8 cellular contexts compared by ENCODE assay signal in genomic region chr1:169109561-169110134, GRCh38. TPM values are rescaled to one million over a fixed set of nuclear protein-coding genes. Genes with fewer than 3 reads are reported as not detected.
A peak's percentile ranks its signal among the peaks of the same experiment; 100 is the strongest.
DNase-seq lines count a peak whose midpoint lies in the region; ATAC-seq, FAIRE-seq and TF ChIP-seq lines count a peak whose summit lies in the region.

No MANE protein-coding gene starts in this region.

- BruUV-seq in MCF 10A (replicated peaks; lab: Mats Ljungman, UMichigan), result TSS peak; percentile 72

- no peaks in the 10 kb centered on the region for H4K20me1 ChIP-seq in keratinocyte (ENCODE audit: control insufficient read depth, extremely low read depth, insufficient read depth, low read length)

- H3K9me3 Mint-ChIP-seq in MCF 10A (ENCODE audit: unreplicated experiment), result no peaks in the 10 kb centered on the region
- no peaks in the 10 kb centered on the region for H3K9me3 Mint-ChIP-seq in stimulated activated effector memory CD8-positive, alpha-beta T cell treated with anti-CD3 and anti-CD28 coated beads, Interleukin-12 subunit alpha, Interleukin-12 subunit beta, amount 100 ng/mL, for 72 hours

- peak overlapping the region; percentile 82 for H3K9ac ChIP-seq in keratinocyte (ENCODE audit: control insufficient read depth, extremely low read depth, insufficient read depth, low read length)

- peak overlapping the region; percentile 96 for H3K27ac Mint-ChIP-seq in MCF 10A (ENCODE audit: low read depth, unreplicated experiment)
- peak overlapping the region; percentile 48 for H3K27ac Mint-ChIP-seq in stimulated activated effector memory CD8-positive, alpha-beta T cell treated with anti-CD3 and anti-CD28 coated beads, Interleukin-12 subunit alpha, Interleukin-12 subunit beta, amount 100 ng/mL, for 72 hours

- peaks cover 11% of the 10 kb centered on the region for H3K27me3 ChIP-seq in keratinocyte (ENCODE audit: control insufficient read depth, extremely low read depth, insufficient read depth, low read length)

- peaks cover 63% of the 10 kb centered on the region for H3K4me1 Mint-ChIP-seq in MCF 10A (ENCODE audit: insufficient read depth, unreplicated experiment)
- peaks cover 33% of the 10 kb centered on the region for H3K4me1 Mint-ChIP-seq in stimulated activated effector memory CD8-positive, alpha-beta T cell treated with anti-CD3 and anti-CD28 coated beads, Interleukin-12 subunit alpha, Interleukin-12 subunit beta, amount 100 ng/mL, for 72 hours

- H3K36me3 Mint-ChIP-seq in MCF 10A (ENCODE audit: insufficient read depth, unreplicated experiment), result peaks cover 34% of the 10 kb centered on the region
- peaks cover 17% of the 10 kb centered on the region for H3K36me3 Mint-ChIP-seq in stimulated activated effector memory CD8-positive, alpha-beta T cell treated with anti-CD3 and anti-CD28 coated beads, Interleukin-12 subunit alpha, Interleukin-12 subunit beta, amount 100 ng/mL, for 72 hours

- TF ChIP-seq CTCF in GM12864 (IDR thresholded peaks at IDR 0.05; ENCODE audit: low read depth, low read length, missing control alignments) (no peak), MCF 10A (IDR thresholded peaks at IDR 0.05; ENCODE audit: unreplicated experiment) (no peak), keratinocyte (optimal IDR thresholded peaks at IDR 0.05 in 1 of 3, IDR thresholded peaks at IDR 0.05 in 1 of 3, conservative IDR thresholded peaks at IDR 0.05 in 1 of 3; ENCODE audit: extremely low read depth in 1 of 3, insufficient read depth in 2 of 3, low read length in 3 of 3) (no peak)

- H3K27me3 Mint-ChIP-seq in MCF 10A (ENCODE audit: insufficient read depth, unreplicated experiment), result no peaks in the 10 kb centered on the region

- POLR2A ChIA-PET in MCF 10A (lab: Yijun Ruan, JAX), result interaction anchor here (0.6 to 6.8 kb wide), 19 partner anchors 10 to 826 kb away, joined by 3 to 96 read pairs (median 3); partner anchors contain the start of genes BLZF1, NME7 and SCYL3

- H3K9me1 ChIP-seq in keratinocyte (ENCODE audit: control insufficient read depth, extremely low read depth, insufficient read depth, low read length), result no peaks in the 10 kb centered on the region

- ATAC-seq in stimulated activated effector memory CD8-positive, alpha-beta T cell treated with anti-CD3 and anti-CD28 coated beads, Interleukin-12 subunit alpha, Interleukin-12 subunit beta, amount 100 ng/mL, for 72 hours, result no peak
- no peak for ATAC-seq in GM21367 (IDR thresholded peaks at IDR 0.05; ENCODE audit: unreplicated experiment)
- ATAC-seq in HG02610 (IDR thresholded peaks at IDR 0.05; ENCODE audit: unreplicated experiment), result no peak

- H2AFZ ChIP-seq in keratinocyte (ENCODE audit: control insufficient read depth, low read length), result no peak overlapping the region

- dilution Hi-C loops in keratinocyte (cut with MboI; ENCODE audit: extremely low pct_ligation_motif_present, low sequenced_read_pairs), result no loop called here

- H3K79me2 ChIP-seq in keratinocyte (ENCODE audit: control insufficient read depth, insufficient read depth, low read length), result peaks cover 52% of the 10 kb centered on the region

- peaks cover 0 to 4% of the 10 kb centered on the region in 2 experiments for H3K36me3 ChIP-seq in keratinocyte (ENCODE audit: control insufficient read depth in 2 of 2, extremely low read depth in 1 of 2, insufficient read depth in 2 of 2, low read length in 2 of 2)

- peaks cover 56% of the 10 kb centered on the region for H3K4me1 ChIP-seq in keratinocyte (ENCODE audit: control insufficient read depth, extremely low read depth, insufficient read depth, low read length)

- H3K4me3 Mint-ChIP-seq in MCF 10A (ENCODE audit: unreplicated experiment), result peak overlapping the region; percentile 80
- peak overlapping the region; percentile 82 for H3K4me3 Mint-ChIP-seq in stimulated activated effector memory CD8-positive, alpha-beta T cell treated with anti-CD3 and anti-CD28 coated beads, Interleukin-12 subunit alpha, Interleukin-12 subunit beta, amount 100 ng/mL, for 72 hours

- no peaks in the 10 kb centered on the region for H3K9me3 ChIP-seq in keratinocyte (ENCODE audit: control insufficient read depth, low read depth, low read length)

- H3K4me3 ChIP-seq in GM12864 (ENCODE audit: low read depth, low read length) (peak overlapping the region; percentile 6; the same call in 1 of the 2 replicates), keratinocyte (ENCODE audit: control insufficient read depth in 2 of 3, extremely low read depth in 1 of 3, insufficient read depth in 2 of 3, low read depth in 1 of 3, low read length in 3 of 3) (peak overlapping the region in 2 of 3 experiments; percentile 8 to 34)

- H3K27ac ChIP-seq in keratinocyte (ENCODE audit: control insufficient read depth, insufficient read depth, low read length), result peak overlapping the region; percentile 73

- FAIRE-seq in keratinocyte (lab: Jason Lieb, UNC), result peak; percentile 74

- CTCF ChIA-PET in MCF 10A (lab: Yijun Ruan, JAX), result interaction anchor here (0.5 to 10.2 kb wide), 45 partner anchors 8 to 766 kb away, joined by 3 to 135 read pairs (median 4); partner anchors contain the start of genes BLZF1 and NME7

- intact Hi-C loops in MCF 10A (cut with micrococcal nuclease), result loop anchor here (1.0 to 10.0 kb wide), 7 partner anchors 49 to 506 kb away; partner anchors contain the start of genes BLZF1, NME7 and SLC19A2

- DNase-seq in GM12864 (ENCODE audit: low read depth), result no peak
- DNase-seq in NCI-H2196 treated with DMSO at 0.1 percent for 48 hours (lab: John Stamatoyannopoulos, UW; ENCODE audit: unreplicated experiment), result peak; percentile 56
- DNase-seq in MCF 10A (ENCODE audit: unreplicated experiment), result peak; percentile 94
- DNase-seq in keratinocyte (ENCODE audit: low read depth, low spot score), result no peak
- no peak for DNase-seq in stimulated activated effector memory CD8-positive, alpha-beta T cell treated with anti-CD3 and anti-CD28 coated beads, Interleukin-12 subunit alpha, Interleukin-12 subunit beta, amount 100 ng/mL, for 72 hours (ENCODE audit: low spot score in 2 of 2)
- DNase-seq in activated CD8-positive, alpha-beta memory T cell treated with anti-CD3 and anti-CD28 coated beads, Interleukin-2, amount 50 U/mL, for 4 hours, result no peak

- H3K4me2 ChIP-seq in keratinocyte (ENCODE audit: control insufficient read depth, extremely low read depth, insufficient read depth, low read depth, low read length), result peak overlapping the region; percentile 96

RNA-seq across cellular contexts. Expression of gene ATP1B1, which starts 3.2 kb away (rescaled TPM):
- total RNA-seq in MCF 10A (2022), result 20.0 and 24.4 TPM in 2 replicates
- polyA plus RNA-seq in keratinocyte, result 21.1 to 32.8 TPM (median 30.0 TPM) in 3 replicates
- 32.4 TPM for polyA plus RNA-seq in keratinocyte (2011; ENCODE audit: low read depth)
- polyA plus RNA-seq in keratinocyte (2011; cell fraction: cytosol; rRNA removed), result 11.2 and 16.6 TPM in 2 replicates
- 23.9 and 33.4 TPM in 2 replicates for polyA plus RNA-seq in keratinocyte (2011; cell fraction: nucleus; rRNA removed)
- polyA plus RNA-seq in keratinocyte (2012; ENCODE audit: low replicate concordance), result 35.0 and 37.8 TPM in 2 replicates
- 8.4 to 29.2 TPM (median 15.0 TPM) in 3 replicates for polyA minus RNA-seq in keratinocyte
- 22.6 TPM for polyA minus RNA-seq in keratinocyte (2011; cell fraction: cytosol; rRNA and poly(A)+ RNA removed)
- polyA minus RNA-seq in keratinocyte (2011; cell fraction: nucleus; rRNA and poly(A)+ RNA removed), result 18.6 and 28.9 TPM in 2 replicates

Comparison
In these comparisons a context has a peak if more than half of its experiments do, and no peak if none do; other contexts are left out.
1. DNase-seq: peak in NCI-H2196 treated with DMSO at 0.1 percent for 48 hours (single experiment) and MCF 10A (single experiment); none in GM12864 (single experiment), keratinocyte (single experiment), stimulated activated effector memory CD8-positive, alpha-beta T cell treated with anti-CD3 and anti-CD28 coated beads, Interleukin-12 subunit alpha, Interleukin-12 subunit beta, amount 100 ng/mL, for 72 hours (0 of 2) and activated CD8-positive, alpha-beta memory T cell treated with anti-CD3 and anti-CD28 coated beads, Interleukin-2, amount 50 U/mL, for 4 hours (single experiment).